In the genomic region with DNA sequence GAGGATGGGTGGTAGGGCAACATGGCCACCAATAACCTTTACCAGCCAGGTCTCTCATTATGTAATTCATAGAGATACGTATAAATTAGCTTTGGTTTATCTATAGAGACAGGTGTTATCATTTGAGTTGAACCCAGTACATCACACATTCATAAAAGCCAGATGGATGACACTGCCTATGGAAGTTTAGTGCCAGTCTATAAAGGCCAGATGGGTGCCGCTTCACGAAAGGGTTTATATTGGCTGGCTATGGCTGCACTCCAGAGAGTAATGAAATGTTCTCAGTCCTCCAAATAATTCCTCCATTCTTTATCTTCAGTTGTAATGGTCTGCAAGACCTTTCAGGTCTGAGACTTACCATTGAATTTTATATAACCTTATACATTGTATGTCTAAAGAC, we compare ENCODE assay signal across 6 cellular contexts.
"Had no signal": no experiment of that assay in that cellular context is flagged by ENCODE, and none has a peak within 500 bp of the region (broad histone marks: within the 10 kb centered on the region; RNA-seq: fewer than 3 reads in every experiment).

No MANE protein-coding gene starts in this region.

- DNase-seq: IMR-90, KBM-7 had no signal

- H3K27ac ChIP-seq: HL-60 had no signal

- ATAC-seq: HepG2, K562 had no signal

- FAIRE-seq: HepG2, HTR-8/SVneo, K562 had no signal

- H3K4me3 ChIP-seq: K562 had no signal
